1 cellular context compared by ENCODE assay signal in genomic region chr12:56082967-56083366, GRCh38.
TF ChIP-seq lines count a peak whose summit lies in the region.

No MANE protein-coding gene starts in this region.

TF ChIP-seq in HepG2, 621 proteins besides CTCF, POLR2A, EP300 and RAD21 (continued from another document and continues in another):
- TF ChIP-seq GMEB1 (CRISPR knock-in tag; IDR thresholded peaks at IDR 0.05; ENCODE audit: borderline replicate concordance) (no peak), ZMYM2 (CRISPR knock-in tag; IDR thresholded peaks at IDR 0.05) (no peak), ZNF740 (CRISPR knock-in tag; IDR thresholded peaks at IDR 0.05) (peak; percentile 42; the same call in 1 of the 2 replicates), CSRNP1 (CRISPR knock-in tag; IDR thresholded peaks at IDR 0.05) (no peak), PHB2 (IDR thresholded peaks at IDR 0.05; ENCODE audit: partially characterized antibody) (no peak), ZNF615 (CRISPR knock-in tag; IDR thresholded peaks at IDR 0.05; ENCODE audit: borderline replicate concordance) (no peak), ZNF629 (CRISPR knock-in tag; conservative IDR thresholded peaks at IDR 0.05) (no peak), SNAPC5 (CRISPR knock-in tag; IDR thresholded peaks at IDR 0.05; ENCODE audit: borderline replicate concordance) (no peak), HINFP (CRISPR knock-in tag; IDR thresholded peaks at IDR 0.05; ENCODE audit: low read depth) (no peak), ASH2L (IDR thresholded peaks at IDR 0.05; ENCODE audit: insufficient read length, low read depth, low read length) (no peak), RBAK (CRISPR knock-in tag; IDR thresholded peaks at IDR 0.05) (no peak), NFRKB (IDR thresholded peaks at IDR 0.05) (no peak), CREB1 (IDR thresholded peaks at IDR 0.05) (no peak), CREB1 (CRISPR knock-in tag; IDR thresholded peaks at IDR 0.05) (no peak), RORA (CRISPR knock-in tag; IDR thresholded peaks at IDR 0.05) (no peak), ZNF503 (CRISPR knock-in tag; IDR thresholded peaks at IDR 0.05) (no peak), ZNF816 (CRISPR knock-in tag; IDR thresholded peaks at IDR 0.05; ENCODE audit: borderline replicate concordance) (no peak), RNF219 (CRISPR knock-in tag; IDR thresholded peaks at IDR 0.05) (no peak), ATM (IDR thresholded peaks at IDR 0.05; ENCODE audit: borderline replicate concordance) (no peak), ATRX (CRISPR knock-in tag; IDR thresholded peaks at IDR 0.05; ENCODE audit: borderline replicate concordance) (no peak), HMGXB4 (CRISPR knock-in tag; IDR thresholded peaks at IDR 0.05; ENCODE audit: borderline replicate concordance in 1 of 2, low read depth in 1 of 2) (no peak), KLF6 (CRISPR knock-in tag; IDR thresholded peaks at IDR 0.05) (no peak), WIZ (CRISPR knock-in tag; IDR thresholded peaks at IDR 0.05) (no peak), CHCHD3 (CRISPR knock-in tag; IDR thresholded peaks at IDR 0.05) (no peak), STAT5B (CRISPR knock-in tag; IDR thresholded peaks at IDR 0.05) (no peak), ADNP (CRISPR knock-in tag; IDR thresholded peaks at IDR 0.05) (no peak), ZNF253 (CRISPR knock-in tag; IDR thresholded peaks at IDR 0.05; ENCODE audit: borderline replicate concordance) (no peak), ZNF260 (CRISPR knock-in tag; IDR thresholded peaks at IDR 0.05; ENCODE audit: borderline replicate concordance, low read depth) (no peak), MBNL3 (CRISPR knock-in tag; conservative IDR thresholded peaks at IDR 0.05) (no peak), KAT7 (CRISPR knock-in tag; IDR thresholded peaks at IDR 0.05; ENCODE audit: borderline replicate concordance) (no peak), ZNF20 (CRISPR knock-in tag; IDR thresholded peaks at IDR 0.05) (no peak), AHDC1 (CRISPR knock-in tag; IDR thresholded peaks at IDR 0.05; ENCODE audit: borderline replicate concordance) (no peak), RXRA (CRISPR knock-in tag; IDR thresholded peaks at IDR 0.05) (peak; percentile 52; the same call in 1 of the 2 replicates), FOXP1 (IDR thresholded peaks at IDR 0.05) (no peak), FOXP1 (CRISPR knock-in tag; IDR thresholded peaks at IDR 0.05) (0 out of 2 replicates have a peak, but pooled peaks have one; percentile 19), PATZ1 (CRISPR knock-in tag; IDR thresholded peaks at IDR 0.05) (peak; percentile 98), PITX1 (CRISPR knock-in tag; IDR thresholded peaks at IDR 0.05) (no peak), ATF4 (CRISPR knock-in tag; IDR thresholded peaks at IDR 0.05) (no peak)
